ENCODE assay signal across 8 cellular contexts in the genomic region with DNA sequence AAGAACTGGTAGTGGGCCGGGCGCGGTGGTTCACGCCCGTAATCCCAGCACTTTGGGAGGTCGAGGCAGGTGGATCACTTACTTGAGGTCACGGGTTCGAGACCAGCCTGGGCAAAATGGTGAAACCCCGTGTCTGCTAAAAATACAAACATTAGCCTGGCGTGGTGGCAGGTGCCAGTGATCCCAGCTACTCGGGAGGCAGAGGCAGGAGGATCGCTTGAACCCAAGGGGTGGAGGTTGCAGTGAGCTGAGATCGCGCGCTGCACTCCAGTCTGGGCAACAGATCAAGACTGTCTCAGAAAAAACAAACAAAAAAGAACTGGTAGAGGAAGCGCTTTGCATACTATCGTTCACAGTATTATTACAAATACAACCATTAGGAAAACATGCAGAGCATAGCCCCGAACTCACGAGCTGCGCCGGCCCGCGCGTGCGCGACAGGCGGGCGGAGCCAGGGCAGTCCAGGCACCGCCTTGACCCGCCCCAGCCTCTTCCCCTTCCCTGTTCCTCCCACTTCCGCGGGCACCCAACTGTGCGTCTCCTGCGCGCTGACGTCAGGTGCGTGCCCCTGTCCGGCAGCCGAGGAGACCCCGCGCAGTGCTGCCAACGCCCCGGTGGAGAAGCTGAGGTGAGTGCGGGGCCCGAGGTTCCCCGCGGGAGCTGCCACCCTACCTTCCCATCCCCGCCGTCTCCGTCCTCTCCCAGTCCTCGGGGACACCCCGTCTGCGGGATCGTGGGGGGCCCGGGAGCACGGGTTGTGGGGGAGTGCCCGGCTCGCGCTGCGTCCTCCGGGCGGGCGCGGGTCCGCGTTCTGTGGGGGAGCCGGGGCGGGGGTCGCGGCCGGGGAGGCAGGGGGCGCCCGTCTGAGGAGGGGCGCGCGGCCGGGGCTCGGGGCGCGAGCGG. TPM values are rescaled to one million over a fixed set of nuclear protein-coding genes. Genes with fewer than 3 reads are reported as not detected.
DNase-seq lines count a peak whose midpoint lies in the region; ATAC-seq and TF ChIP-seq lines count a peak whose summit lies in the region.

A gene (plus strand): TSS at position 595 of the 903 bp plus-strand sequence. CDS start 25,770 bp downstream, outside the sequence.

- H4K20me1 ChIP-seq in OCI-LY1 (ENCODE audit: insufficient read depth, low read length): no peaks in the 10 kb centered on the region

- TF ChIP-seq CTCF in Calu3 (IDR thresholded peaks at IDR 0.05; ENCODE audit: unreplicated experiment): no peak
- no peak for TF ChIP-seq CTCF in OCI-LY1 (IDR thresholded peaks at IDR 0.05; ENCODE audit: low read length)

- peak within 1 kb of the TSS; percentile 93 for H3K4me3 ChIP-seq in OCI-LY1 (ENCODE audit: low read depth, low read length, poor library complexity, severe bottlenecking)

- in situ Hi-C loops in endometrial microvascular endothelial cells (cut with HindIII; ENCODE audit: inconsistent ontology term, low pct_unique_long_range_greater_than_20kb, low sequenced_read_pairs): loop anchor here (10.0 kb wide), 1 partner anchor 52 kb away; no protein-coding TSS in a partner anchor

- H3K4me2 ChIP-seq in OCI-LY1 (ENCODE audit: low read length): peak within 1 kb of the TSS; percentile 78

- BruUV-seq in Calu3 (replicated peaks; lab: Mats Ljungman, UMichigan): no TSS peak

- no peaks in the 10 kb centered on the region for H3K9me2 ChIP-seq in OCI-LY1 (ENCODE audit: low read depth, low read length)

- H3K79me2 ChIP-seq in OCI-LY1 (ENCODE audit: insufficient read depth, low read length): peaks cover 40% of the 10 kb centered on the region

- H3K9me3 ChIP-seq in OCI-LY1 (ENCODE audit: low read length): no peaks in the 10 kb centered on the region

- no peaks in the 10 kb centered on the region for H3K9me3 Mint-ChIP-seq in Calu3 (ENCODE audit: low read depth, unreplicated experiment)

- CTCF ChIA-PET in Calu3 (lab: Charles Lee): interaction anchor here (0.9 to 1.4 kb wide), 3 partner anchors 13 to 21 kb away, joined by 3 to 4 read pairs (median 3); no protein-coding TSS in a partner anchor

- H2AFZ ChIP-seq in OCI-LY1 (ENCODE audit: low read length): 0 out of 2 replicates have a peak within 1 kb of the TSS, but pooled peaks have one; percentile 57

- intact Hi-C loops in Calu3 (cut with micrococcal nuclease; ENCODE audit: unreplicated experiment): no loop called here

- H3K4me1 ChIP-seq in OCI-LY1 (ENCODE audit: insufficient read depth, low read length, severe bottlenecking): peaks cover 46% of the 10 kb centered on the region

- H3K4me1 Mint-ChIP-seq in Calu3 (ENCODE audit: low read depth, unreplicated experiment): peaks cover 27% of the 10 kb centered on the region

- H3K4me3 Mint-ChIP-seq in Calu3 (ENCODE audit: low read depth, unreplicated experiment): peak within 1 kb of the TSS; percentile 83

- H3K36me3 ChIP-seq in OCI-LY1 (ENCODE audit: insufficient read depth, low read length): peaks cover 29% of the 10 kb centered on the region

- H3K36me3 Mint-ChIP-seq in Calu3 (ENCODE audit: insufficient read depth, unreplicated experiment): peaks cover 50% of the 10 kb centered on the region

- H3K27me3 Mint-ChIP-seq in Calu3 (ENCODE audit: unreplicated experiment): no peaks in the 10 kb centered on the region

- peaks cover 3% of the 10 kb centered on the region; the same call in 1 of the 2 replicates for H3F3A ChIP-seq in OCI-LY1 (ENCODE audit: insufficient read depth, low read length)

- H3K27me3 ChIP-seq in OCI-LY1 (ENCODE audit: insufficient read depth, low read length): no peaks in the 10 kb centered on the region

- DNase-seq in Calu3 (peak; percentile 96), HuH-7 (ENCODE audit: low spot score) (peak; percentile 86), midbrain (lab: John Stamatoyannopoulos, UW) (peak; percentile 95)
- DNase-seq in activated CD8-positive, alpha-beta memory T cell treated with anti-CD3 and anti-CD28 coated beads, Interleukin-2, amount 50 U/mL, for 4 hours: peak; percentile 96
- DNase-seq in stimulated activated CD8-positive, alpha-beta memory T cell treated with anti-CD3 and anti-CD28 coated beads, Interleukin-15, amount 100 ng/mL, for 48 hours (ENCODE audit: low read depth in 2 of 2): peak; percentile 93 to 95

- peak; percentile 85 for ATAC-seq in GM21447 (IDR thresholded peaks at IDR 0.05; ENCODE audit: unreplicated experiment)

- peak within 1 kb of the TSS; percentile 95 for H3K27ac Mint-ChIP-seq in Calu3 (ENCODE audit: unreplicated experiment)

- H3K27ac ChIP-seq in OCI-LY1 (ENCODE audit: low read depth, low read length, poor library complexity, severe bottlenecking): peak within 1 kb of the TSS; percentile 43

- H3K9ac ChIP-seq in OCI-LY1 (ENCODE audit: low read length): peak within 1 kb of the TSS; percentile 82

RNA-seq across cellular contexts. Expression of the gene that starts here (rescaled TPM):
- total RNA-seq in Calu3 (2022) (194 and 204 TPM in 2 replicates), endometrial microvascular endothelial cells (ENCODE audit: inconsistent ontology term) (554 TPM)

Comparison
In these comparisons a context has a peak if more than half of its experiments do, and no peak if none do; other contexts are left out.
1. Peak in every context shown above with its lines: DNase-seq, ATAC-seq, H3K4me3 ChIP-seq and H3K27ac ChIP-seq.